In the genomic region with DNA sequence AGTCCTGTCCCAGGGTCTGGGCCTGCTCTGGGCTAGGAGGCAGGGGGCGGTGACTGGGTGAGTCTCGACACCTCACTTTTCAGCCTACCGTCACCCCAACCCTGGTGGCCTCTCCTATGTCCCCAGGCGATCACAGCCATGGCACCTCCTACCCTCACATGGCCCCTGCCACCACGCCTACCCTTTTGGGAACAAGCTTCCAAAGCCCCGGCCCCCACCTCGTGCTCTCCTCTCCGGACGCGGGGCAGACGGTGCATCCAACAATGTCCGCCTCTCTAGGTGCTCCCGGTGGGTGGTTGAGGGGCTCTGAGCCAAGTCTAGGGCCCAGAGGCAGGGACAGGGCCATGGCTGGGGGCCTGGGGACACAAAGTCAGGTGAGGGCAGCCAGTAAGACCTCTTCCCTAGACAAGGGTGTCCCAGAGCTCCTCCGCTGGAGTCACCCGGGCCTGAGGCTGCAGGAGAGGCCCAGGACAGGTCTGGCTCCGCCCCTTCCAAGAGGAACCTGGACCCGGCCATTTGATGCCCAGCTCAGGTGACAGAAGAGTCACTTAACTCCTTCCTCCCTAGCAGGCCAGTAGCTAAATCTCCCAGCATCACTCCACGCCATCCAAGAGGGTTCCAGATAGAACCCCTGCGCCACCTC, we compare ENCODE assay signal across 8 cellular contexts. TPM values are rescaled to one million over a fixed set of nuclear protein-coding genes. Genes with fewer than 3 reads are reported as not detected.
DNase-seq lines count a peak whose midpoint lies in the region; ATAC-seq and TF ChIP-seq lines count a peak whose summit lies in the region.

A gene with protein sequence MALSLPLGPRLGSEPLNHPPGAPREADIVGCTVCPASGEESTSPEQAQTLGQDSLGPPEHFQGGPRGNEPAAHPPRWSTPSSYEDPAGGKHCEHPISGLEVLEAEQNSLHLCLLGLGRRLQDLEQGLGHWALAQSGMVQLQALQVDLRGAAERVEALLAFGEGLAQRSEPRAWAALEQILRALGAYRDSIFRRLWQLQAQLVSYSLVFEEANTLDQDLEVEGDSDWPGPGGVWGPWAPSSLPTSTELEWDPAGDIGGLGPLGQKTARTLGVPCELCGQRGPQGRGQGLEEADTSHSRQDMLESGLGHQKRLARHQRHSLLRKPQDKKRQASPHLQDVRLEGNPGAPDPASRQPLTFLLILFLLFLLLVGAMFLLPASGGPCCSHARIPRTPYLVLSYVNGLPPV (minus strand): TSS at position 478 of the 643 bp plus-strand sequence. CDS start 132 bp downstream, at position 346.

- ATAC-seq in stimulated activated naive CD8-positive, alpha-beta T cell treated with anti-CD3 and anti-CD28 coated beads, Interleukin-15, Interleukin-2, amounts not matched to agents 100 U/mL and 50 U/mL, for 24 hours, result no peak
- ATAC-seq in GM18511 (IDR thresholded peaks at IDR 0.05; ENCODE audit: unreplicated experiment), result no peak
- no peak for ATAC-seq in GM21447 (IDR thresholded peaks at IDR 0.05; ENCODE audit: unreplicated experiment)

- H3K9me3 ChIP-seq in liver (ENCODE audit: control insufficient read depth in 4 of 4, low read length in 3 of 4), result no peaks in the 10 kb centered on the region

- H3K36me3 ChIP-seq in liver (ENCODE audit: control insufficient read depth in 4 of 4, insufficient read depth in 3 of 4, low read depth in 1 of 4, low read length in 3 of 4) (peaks cover 0 to under 1% (median 0%) of the 10 kb centered on the region in 4 donors), urinary bladder (ENCODE audit: insufficient read depth) (no peaks in the 10 kb centered on the region)

- peak within 1 kb of the TSS; percentile 10 to 69 for H3K27ac ChIP-seq in liver (ENCODE audit: low read depth in 1 of 2, low read length in 2 of 2)
- no peak within 1 kb of the TSS for H3K27ac ChIP-seq in urinary bladder (ENCODE audit: low read depth)

- H3K27me3 Mint-ChIP-seq in stimulated activated naive CD8-positive, alpha-beta T cell treated with anti-CD3 and anti-CD28 coated beads, Interleukin-15, Interleukin-2, amounts not matched to agents 100 ng/mL and 50 ng/mL, for 24 hours, result no peaks in the 10 kb centered on the region
- peaks cover 6% of the 10 kb centered on the region for H3K27me3 Mint-ChIP-seq in brain

- no peaks in the 10 kb centered on the region for H3K9me3 Mint-ChIP-seq in stimulated activated naive CD8-positive, alpha-beta T cell treated with anti-CD3 and anti-CD28 coated beads, Interleukin-15, Interleukin-2, amounts not matched to agents 100 ng/mL and 50 ng/mL, for 24 hours
- H3K9me3 Mint-ChIP-seq in brain, result no peaks in the 10 kb centered on the region

- no peak for TF ChIP-seq CTCF in brain (conservative IDR thresholded peaks at IDR 0.05)
- no peak for TF ChIP-seq CTCF in liver (IDR thresholded peaks at IDR 0.05; ENCODE audit: low read depth, low read length, missing input control)

- H3K4me3 Mint-ChIP-seq in stimulated activated naive CD8-positive, alpha-beta T cell treated with anti-CD3 and anti-CD28 coated beads, Interleukin-15, Interleukin-2, amounts not matched to agents 100 ng/mL and 50 ng/mL, for 24 hours, result peak within 1 kb of the TSS; percentile 5
- peak within 1 kb of the TSS; percentile 73 to 81 (median 79) for H3K4me3 Mint-ChIP-seq in brain

- H3K4me1 ChIP-seq in liver (ENCODE audit: control insufficient read depth in 4 of 4, insufficient read depth in 4 of 4, low read length in 3 of 4), result peaks cover 11 to 35% (median 25%) of the 10 kb centered on the region in 4 donors
- no peaks in the 10 kb centered on the region for H3K4me1 ChIP-seq in urinary bladder (ENCODE audit: insufficient read depth)

- no peak for TF ChIP-seq RAD21 in liver (IDR thresholded peaks at IDR 0.05)

- WGBS in liver, result 28% methylated on average over 19 of the region's 19 CpGs
- WGBS in urinary bladder, result 48% methylated on average over 19 of the region's 19 CpGs

- H3K27me3 ChIP-seq in liver (ENCODE audit: control insufficient read depth in 4 of 4, insufficient read depth in 4 of 4, low read length in 3 of 4), result no peaks in the 10 kb centered on the region

- H3K9ac ChIP-seq in liver (ENCODE audit: low read depth in 1 of 2, low read length in 2 of 2), result peak within 1 kb of the TSS in 1 of 2 donors; percentile 6

- no peak within 1 kb of the TSS for H3K27ac Mint-ChIP-seq in stimulated activated naive CD8-positive, alpha-beta T cell treated with anti-CD3 and anti-CD28 coated beads, Interleukin-15, Interleukin-2, amounts not matched to agents 100 ng/mL and 50 ng/mL, for 24 hours
- peak within 1 kb of the TSS; percentile 49 to 81 (median 80) for H3K27ac Mint-ChIP-seq in brain

- no peaks in the 10 kb centered on the region for H3K36me3 Mint-ChIP-seq in stimulated activated naive CD8-positive, alpha-beta T cell treated with anti-CD3 and anti-CD28 coated beads, Interleukin-15, Interleukin-2, amounts not matched to agents 100 ng/mL and 50 ng/mL, for 24 hours (ENCODE audit: low read depth)
- no peaks in the 10 kb centered on the region for H3K36me3 Mint-ChIP-seq in brain

- H3K4me3 ChIP-seq in liver (ENCODE audit: low read depth in 1 of 3, low read length in 3 of 3), result peak within 1 kb of the TSS; percentile 0 to 53 (median 44)
- H3K4me3 ChIP-seq in urinary bladder (ENCODE audit: low read depth, low read length), result peak within 1 kb of the TSS; percentile 24

- no peak for DNase-seq in stimulated activated naive CD8-positive, alpha-beta T cell treated with anti-CD3 and anti-CD28 coated beads, Interleukin-15, Interleukin-2, amounts not matched to agents 100 U/mL and 50 U/mL, for 24 hours
- no peak for DNase-seq in H4 (ENCODE audit: low spot score)

- H3K4me1 Mint-ChIP-seq in stimulated activated naive CD8-positive, alpha-beta T cell treated with anti-CD3 and anti-CD28 coated beads, Interleukin-15, Interleukin-2, amounts not matched to agents 100 ng/mL and 50 ng/mL, for 24 hours (ENCODE audit: low read depth), result peaks cover 19% of the 10 kb centered on the region
- peaks cover 21% of the 10 kb centered on the region for H3K4me1 Mint-ChIP-seq in brain

TF ChIP-seq in liver, 16 proteins besides CTCF, POLR2A, EP300 and RAD21 (continues in another document):
- TF ChIP-seq FOXA1 (IDR thresholded peaks at IDR 0.05) (no peak), JUND (IDR thresholded peaks at IDR 0.05) (peak in 1 of 2 donors; percentile 8), NR2F2 (IDR thresholded peaks at IDR 0.05) (no peak), HNF4G (IDR thresholded peaks at IDR 0.05) (no peak), GABPA (IDR thresholded peaks at IDR 0.05 in 1 of 2, conservative IDR thresholded peaks at IDR 0.05 in 1 of 2) (no peak), HNF4A (conservative IDR thresholded peaks at IDR 0.05) (peak; percentile 61 to 65), FOXA2 (IDR thresholded peaks at IDR 0.05) (no peak), TAF1 (conservative IDR thresholded peaks at IDR 0.05) (no peak), EGR1 (IDR thresholded peaks at IDR 0.05; ENCODE audit: low read depth in 2 of 2) (no peak), SP1 (IDR thresholded peaks at IDR 0.05) (peak; percentile 65), YY1 (IDR thresholded peaks at IDR 0.05) (peak; percentile 84)
- TF ChIP-seq, protein P1, sequence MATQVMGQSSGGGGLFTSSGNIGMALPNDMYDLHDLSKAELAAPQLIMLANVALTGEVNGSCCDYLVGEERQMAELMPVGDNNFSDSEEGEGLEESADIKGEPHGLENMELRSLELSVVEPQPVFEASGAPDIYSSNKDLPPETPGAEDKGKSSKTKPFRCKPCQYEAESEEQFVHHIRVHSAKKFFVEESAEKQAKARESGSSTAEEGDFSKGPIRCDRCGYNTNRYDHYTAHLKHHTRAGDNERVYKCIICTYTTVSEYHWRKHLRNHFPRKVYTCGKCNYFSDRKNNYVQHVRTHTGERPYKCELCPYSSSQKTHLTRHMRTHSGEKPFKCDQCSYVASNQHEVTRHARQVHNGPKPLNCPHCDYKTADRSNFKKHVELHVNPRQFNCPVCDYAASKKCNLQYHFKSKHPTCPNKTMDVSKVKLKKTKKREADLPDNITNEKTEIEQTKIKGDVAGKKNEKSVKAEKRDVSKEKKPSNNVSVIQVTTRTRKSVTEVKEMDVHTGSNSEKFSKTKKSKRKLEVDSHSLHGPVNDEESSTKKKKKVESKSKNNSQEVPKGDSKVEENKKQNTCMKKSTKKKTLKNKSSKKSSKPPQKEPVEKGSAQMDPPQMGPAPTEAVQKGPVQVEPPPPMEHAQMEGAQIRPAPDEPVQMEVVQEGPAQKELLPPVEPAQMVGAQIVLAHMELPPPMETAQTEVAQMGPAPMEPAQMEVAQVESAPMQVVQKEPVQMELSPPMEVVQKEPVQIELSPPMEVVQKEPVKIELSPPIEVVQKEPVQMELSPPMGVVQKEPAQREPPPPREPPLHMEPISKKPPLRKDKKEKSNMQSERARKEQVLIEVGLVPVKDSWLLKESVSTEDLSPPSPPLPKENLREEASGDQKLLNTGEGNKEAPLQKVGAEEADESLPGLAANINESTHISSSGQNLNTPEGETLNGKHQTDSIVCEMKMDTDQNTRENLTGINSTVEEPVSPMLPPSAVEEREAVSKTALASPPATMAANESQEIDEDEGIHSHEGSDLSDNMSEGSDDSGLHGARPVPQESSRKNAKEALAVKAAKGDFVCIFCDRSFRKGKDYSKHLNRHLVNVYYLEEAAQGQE (IDR thresholded peaks at IDR 0.05), result peak; percentile 50
- TF ChIP-seq, protein P2, sequence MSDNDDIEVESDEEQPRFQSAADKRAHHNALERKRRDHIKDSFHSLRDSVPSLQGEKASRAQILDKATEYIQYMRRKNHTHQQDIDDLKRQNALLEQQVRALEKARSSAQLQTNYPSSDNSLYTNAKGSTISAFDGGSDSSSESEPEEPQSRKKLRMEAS (IDR thresholded peaks at IDR 0.05), result peak; percentile 28
- TF ChIP-seq, protein P3, sequence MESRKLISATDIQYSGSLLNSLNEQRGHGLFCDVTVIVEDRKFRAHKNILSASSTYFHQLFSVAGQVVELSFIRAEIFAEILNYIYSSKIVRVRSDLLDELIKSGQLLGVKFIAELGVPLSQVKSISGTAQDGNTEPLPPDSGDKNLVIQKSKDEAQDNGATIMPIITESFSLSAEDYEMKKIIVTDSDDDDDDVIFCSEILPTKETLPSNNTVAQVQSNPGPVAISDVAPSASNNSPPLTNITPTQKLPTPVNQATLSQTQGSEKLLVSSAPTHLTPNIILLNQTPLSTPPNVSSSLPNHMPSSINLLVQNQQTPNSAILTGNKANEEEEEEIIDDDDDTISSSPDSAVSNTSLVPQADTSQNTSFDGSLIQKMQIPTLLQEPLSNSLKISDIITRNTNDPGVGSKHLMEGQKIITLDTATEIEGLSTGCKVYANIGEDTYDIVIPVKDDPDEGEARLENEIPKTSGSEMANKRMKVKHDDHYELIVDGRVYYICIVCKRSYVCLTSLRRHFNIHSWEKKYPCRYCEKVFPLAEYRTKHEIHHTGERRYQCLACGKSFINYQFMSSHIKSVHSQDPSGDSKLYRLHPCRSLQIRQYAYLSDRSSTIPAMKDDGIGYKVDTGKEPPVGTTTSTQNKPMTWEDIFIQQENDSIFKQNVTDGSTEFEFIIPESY (IDR thresholded peaks at IDR 0.05), result no peak

RNA-seq across cellular contexts. Expression of the gene that starts here (rescaled TPM):
- polyA plus RNA-seq in brain (ENCODE audit: insufficient read depth, low read depth, low replicate concordance) (0.81 TPM), liver (1 to 10 TPM; 4.3 to 5.7 TPM), urinary bladder (1.3 TPM)
- total RNA-seq in liver (1 to 10 TPM; 1.8 to 4.4 TPM), urinary bladder (0.58 TPM)
- total RNA-seq in H4 (2014; rRNA removed; shearing (Covaris generic)), result 0.60 and 0.94 TPM in 2 replicates
